22 cellular contexts compared by ENCODE assay signal in the genomic region with DNA sequence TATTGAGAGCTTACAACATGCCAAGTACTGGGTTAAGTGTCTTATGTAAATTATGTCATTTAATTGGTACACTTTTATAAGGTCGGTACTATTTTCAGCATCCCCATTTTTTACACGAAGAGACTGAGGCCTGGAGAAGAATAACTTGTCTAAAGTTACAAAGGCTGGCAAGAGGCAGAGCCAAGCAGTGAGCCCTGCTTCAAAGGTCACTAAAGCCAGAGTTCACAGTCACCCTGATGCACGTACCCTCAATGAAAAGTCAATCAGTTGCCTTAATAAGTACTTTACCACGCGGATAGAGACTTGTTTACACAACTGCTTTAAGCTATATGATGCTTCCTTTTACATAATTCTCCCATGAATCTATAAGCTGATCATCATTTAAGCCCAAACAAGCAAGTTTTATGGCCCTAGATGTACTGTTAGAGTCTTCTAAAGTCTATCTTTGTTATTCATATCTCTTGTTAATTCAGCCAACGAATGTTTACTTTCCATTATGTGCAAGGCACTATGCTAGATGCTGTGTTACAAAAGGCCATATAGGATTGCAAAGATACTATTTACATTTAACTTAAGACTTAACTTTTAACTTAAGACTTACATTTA.
"Had no signal": no experiment of that assay in that cellular context is flagged by ENCODE, and none has a peak within 500 bp of the region (broad histone marks: within the 10 kb centered on the region; RNA-seq: fewer than 3 reads in every experiment).

No MANE protein-coding gene starts in this region.

- H3K27ac Mint-ChIP-seq: dendritic cell treated with granulocyte-macrophage colony-stimulating factor and Interleukin-4, amounts not matched to agents 40 ng/mL and 50 ng/mL, for 4 days; immature natural killer cell; mesothelial cell of epicardium; naive thymus-derived CD8-positive, alpha-beta T cell had no signal

- H3K27me3 ChIP-seq: esophagus squamous epithelium, gastrocnemius medialis, heart right ventricle, left lung had no signal

- H3K4me1 Mint-ChIP-seq: immature natural killer cell; mesothelial cell of epicardium; naive B cell; naive thymus-derived CD8-positive, alpha-beta T cell had no signal

- H3K9me3 Mint-ChIP-seq: dendritic cell treated with granulocyte-macrophage colony-stimulating factor and Interleukin-4, amounts not matched to agents 40 ng/mL and 50 ng/mL, for 4 days; immature natural killer cell; mesothelial cell of epicardium; naive B cell; naive thymus-derived CD8-positive, alpha-beta T cell had no signal

- H3K4me1 ChIP-seq: esophagus squamous epithelium, gastrocnemius medialis, heart right ventricle, left lung, lower lobe of right lung had no signal

- H3K4me3 Mint-ChIP-seq: dendritic cell treated with granulocyte-macrophage colony-stimulating factor and Interleukin-4, amounts not matched to agents 40 ng/mL and 50 ng/mL, for 4 days; immature natural killer cell; mesothelial cell of epicardium; naive B cell; naive thymus-derived CD8-positive, alpha-beta T cell had no signal

- H3K27me3 Mint-ChIP-seq: dendritic cell treated with granulocyte-macrophage colony-stimulating factor and Interleukin-4, amounts not matched to agents 40 ng/mL and 50 ng/mL, for 4 days; naive B cell; naive thymus-derived CD8-positive, alpha-beta T cell had no signal

- H3K9me3 ChIP-seq: esophagus squamous epithelium, gastrocnemius medialis, heart right ventricle, left lung, lower lobe of right lung, mucosa of descending colon had no signal

- DNase-seq: cortex of kidney; effector CD8-positive, alpha-beta T cell; esophagus squamous epithelium; foreskin fibroblast; foreskin melanocyte; gastrocnemius medialis; glutamatergic neuron; head of caudate nucleus; heart right ventricle; hypothalamus; immature natural killer cell; islet precursor cell; left cardiac atrium; left lung; left ventricle myocardium superior; lower lobe of right lung; mesenchymal stem cell; mucosa of descending colon; naive B cell; naive thymus-derived CD8-positive, alpha-beta T cell had no signal

- ATAC-seq: gastrocnemius medialis; heart right ventricle; left cardiac atrium; left lung; left ventricle myocardium superior; lower lobe of right lung; mucosa of descending colon; naive thymus-derived CD8-positive, alpha-beta T cell had no signal

- H3K27ac ChIP-seq: esophagus squamous epithelium, gastrocnemius medialis, heart right ventricle, left lung, lower lobe of right lung had no signal

- H3K36me3 ChIP-seq: gastrocnemius medialis had no signal

- H3K4me3 ChIP-seq: esophagus squamous epithelium, gastrocnemius medialis, heart right ventricle, left lung, lower lobe of right lung, mucosa of descending colon had no signal
